Comparison of ENCODE assay signal across 23 cellular contexts in the genomic region with DNA sequence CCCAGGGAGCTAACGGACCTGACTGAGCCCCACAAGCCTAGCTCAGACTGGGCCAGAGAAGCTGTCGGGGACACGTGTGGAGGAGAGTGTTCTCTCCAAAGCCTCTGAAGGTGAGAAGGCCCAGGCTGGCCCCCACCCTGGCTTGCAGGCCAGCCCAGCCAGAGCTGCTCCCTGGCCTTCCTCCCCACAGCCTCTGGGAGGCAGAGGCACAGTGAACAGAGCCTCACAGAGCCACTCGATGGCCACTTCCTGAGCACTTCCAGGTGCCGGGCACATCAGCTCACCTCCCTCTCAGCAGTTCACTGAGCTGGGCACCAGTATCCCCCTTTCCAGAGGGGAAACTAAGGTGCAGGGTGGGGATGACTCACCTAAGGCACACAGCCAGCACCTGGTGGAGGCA.
DNase-seq lines count a peak whose midpoint lies in the region; ATAC-seq and TF ChIP-seq lines count a peak whose summit lies in the region.
"Had no signal": no experiment of that assay in that cellular context is flagged by ENCODE, and none has a peak within 500 bp of the region (broad histone marks: within the 10 kb centered on the region; RNA-seq: fewer than 3 reads in every experiment).

No MANE protein-coding gene starts in this region.

- no peak for TF ChIP-seq POLR2A in heart left ventricle (IDR thresholded peaks at IDR 0.05)

- H3K27ac ChIP-seq in heart left ventricle, result no peak overlapping the region
- H3K27ac ChIP-seq in Panc1 (ENCODE audit: low read length), result no peak overlapping the region
- peak overlapping the region; percentile 29 for H3K27ac ChIP-seq in angular gyrus (ENCODE audit: low read depth, low read length)
- H3K27ac ChIP-seq in osteoblast (ENCODE audit: low read depth, low read length), result no peak overlapping the region
- H3K27ac ChIP-seq: 22Rv1; BLaER1 treated with 17β-estradiol and CSF1 and Interleukin-3, amounts not matched to agents 10 nM and 100 nM; GM23248 had no signal

- no peak overlapping the region for H3K4me2 ChIP-seq in osteoblast (ENCODE audit: insufficient read depth, low read length)

- H3K4me3 ChIP-seq in heart left ventricle, result no peak overlapping the region
- no peak overlapping the region for H3K4me3 ChIP-seq in Panc1 (ENCODE audit: low read depth in 2 of 2, low read length in 2 of 2)
- H3K4me3 ChIP-seq in osteoblast (ENCODE audit: insufficient read depth, low read length), result no peak overlapping the region
- H3K4me3 ChIP-seq: BLaER1 treated with 17β-estradiol and CSF1 and Interleukin-3, amounts not matched to agents 10 nM and 100 nM; GM12878; GM23248 had no signal

- 69 to 80% (median 73%) methylated on average over 5 of the region's 5 CpGs for WGBS in heart left ventricle, 4 donors

- TF ChIP-seq CTCF in heart left ventricle (IDR thresholded peaks at IDR 0.05), result no peak
- no peak for TF ChIP-seq CTCF in Panc1 (IDR thresholded peaks at IDR 0.05)
- no peak for TF ChIP-seq CTCF in osteoblast (IDR thresholded peaks at IDR 0.05; ENCODE audit: extremely low read depth, low read depth, low read length)

- H3K9me3 ChIP-seq in heart left ventricle (no peaks in the 10 kb centered on the region), Panc1 (ENCODE audit: control insufficient read depth, insufficient read depth, low read depth, low read length) (no peaks in the 10 kb centered on the region), osteoblast (ENCODE audit: low read depth, low read length) (no peaks in the 10 kb centered on the region)
- H3K9me3 ChIP-seq: BE2C; BLaER1 treated with 17β-estradiol and CSF1 and Interleukin-3, amounts not matched to agents 10 nM and 100 nM had no signal

- in situ Hi-C loops in Panc1 (cut with HindIII; ENCODE audit: low pct_unique_long_range_greater_than_20kb, low sequenced_read_pairs), result no loop called here

- H3K27me3 ChIP-seq in heart left ventricle (peaks cover 0 to 48% (median 10%) of the 10 kb centered on the region in 9 donors), Panc1 (ENCODE audit: control insufficient read depth, insufficient read depth, low read length) (no peaks in the 10 kb centered on the region; the same call in 1 of the 2 replicates), osteoblast (ENCODE audit: insufficient read depth, low read length) (peaks cover 6% of the 10 kb centered on the region)
- H3K27me3 ChIP-seq: BE2C had no signal

- H3K4me1 ChIP-seq in heart left ventricle, result no peaks in the 10 kb centered on the region
- no peaks in the 10 kb centered on the region for H3K4me1 ChIP-seq in Panc1 (ENCODE audit: control insufficient read depth, insufficient read depth, low read length)
- no peaks in the 10 kb centered on the region for H3K4me1 ChIP-seq in osteoblast (ENCODE audit: insufficient read depth, low read length)

- H2AFZ ChIP-seq in osteoblast (ENCODE audit: low read length), result no peak overlapping the region
- H2AFZ ChIP-seq: GM23248 had no signal

- no TSS peak for BruUV-seq in Panc1 (replicated peaks; lab: Mats Ljungman, UMichigan)

- ATAC-seq in Right ventricle myocardium inferior (no peak), heart left ventricle (no peak), Panc1 (peak; percentile 73), GM21528 (IDR thresholded peaks at IDR 0.05; ENCODE audit: low FRiP score, unreplicated experiment) (no peak), GM19467 (IDR thresholded peaks at IDR 0.05; ENCODE audit: unreplicated experiment) (no peak)
- ATAC-seq: GM12878 had no signal

- H3K79me2 ChIP-seq in osteoblast (ENCODE audit: insufficient read depth, low read length), result no peaks in the 10 kb centered on the region

- POLR2A ChIA-PET in Panc1 (lab: Charles Lee), result no interaction called here

- no peaks in the 10 kb centered on the region for H4K20me1 ChIP-seq in osteoblast (ENCODE audit: insufficient read depth, low read length)

- H3K36me3 ChIP-seq in heart left ventricle (no peaks in the 10 kb centered on the region), Panc1 (ENCODE audit: control insufficient read depth, insufficient read depth, low read length) (no peaks in the 10 kb centered on the region), osteoblast (ENCODE audit: insufficient read depth, low read length) (no peaks in the 10 kb centered on the region)
- H3K36me3 ChIP-seq: BE2C; BLaER1 treated with 17β-estradiol and CSF1 and Interleukin-3, amounts not matched to agents 10 nM and 100 nM had no signal

- intact Hi-C loops in Right ventricle myocardium inferior (cut with DNase I), result no loop called here
- intact Hi-C loops in heart left ventricle (cut with DNase I), result no loop called here
- intact Hi-C loops in Panc1 (cut with micrococcal nuclease; ENCODE audit: unreplicated experiment), result no loop called here

- CTCF ChIA-PET in Panc1 (lab: Charles Lee), result no interaction called here

- DNase-seq in Right ventricle myocardium inferior (ENCODE audit: missing footprints), result peak; percentile 16
- no peak for DNase-seq in heart left ventricle
- DNase-seq in Panc1 (ENCODE audit: low read depth, low spot score), result no peak
- DNase-seq in osteoblast (ENCODE audit: insufficient read length, low spot score, missing footprints), result peak; percentile 62
- no peak for DNase-seq in NOMO-1 treated with DMSO at 0.1 percent for 48 hours (lab: John Stamatoyannopoulos, UW; ENCODE audit: unreplicated experiment)
- DNase-seq: ACHN; AML-193; BE2C; CD4-positive, alpha-beta T cell; CD8-positive, alpha-beta memory T cell; DMS 273 treated with DMSO at 0.1 percent for 48 hours; DMS79; EL; GDM1; GM23248; H9; HFFc6 had no signal

Comparison
In these comparisons a context has a peak if more than half of its experiments do, and no peak if none do; other contexts are left out.
1. DNase-seq: peak in Right ventricle myocardium inferior (single experiment) and osteoblast (single experiment); none in heart left ventricle (0 of 5), Panc1 (single experiment) and NOMO-1 treated with DMSO at 0.1 percent for 48 hours (single experiment).